8 cellular contexts compared by ENCODE assay signal in genomic region chr5:66307647-66308257, GRCh38.
A peak's percentile ranks its signal among the peaks of the same experiment; 100 is the strongest.
DNase-seq lines count a peak whose midpoint lies in the region; ATAC-seq and TF ChIP-seq lines count a peak whose summit lies in the region.

No MANE protein-coding gene starts in this region.

- ATAC-seq in GM18909 (IDR thresholded peaks at IDR 0.05; ENCODE audit: poor library complexity, unreplicated experiment), result peak; percentile 70

- 3 to 14% (median 9%) methylated on average over 6 of the region's 6 CpGs for WGBS in stomach, 5 donors

- no peak overlapping the region for H3K4me3 Mint-ChIP-seq in immature natural killer cell

- no peaks in the 10 kb centered on the region for H3K9me3 Mint-ChIP-seq in immature natural killer cell

- TF ChIP-seq POLR2A in stomach (IDR thresholded peaks at IDR 0.05), result no peak

- peaks cover 5 to 15% (median 8%) of the 10 kb centered on the region in 3 donors for H3K27me3 Mint-ChIP-seq in immature natural killer cell (ENCODE audit: low read depth in 3 of 3)

- no peaks in the 10 kb centered on the region for H3K9me3 ChIP-seq in stomach

- no peaks in the 10 kb centered on the region for H3K27me3 ChIP-seq in brain microvascular endothelial cell (replicated peaks)
- H3K27me3 ChIP-seq in stomach, result peaks cover 0 to 18% (median 0%) of the 10 kb centered on the region in 3 donors

- H3K4me1 ChIP-seq in stomach, result no peaks in the 10 kb centered on the region

- H3K4me3 ChIP-seq in brain microvascular endothelial cell (ENCODE audit: low read depth, low read length) (no peak overlapping the region), stomach (no peak overlapping the region)

- TF ChIP-seq CTCF in brain microvascular endothelial cell (IDR thresholded peaks at IDR 0.05; ENCODE audit: low read depth, low read length, missing control alignments) (peak; percentile 72), stomach (IDR thresholded peaks at IDR 0.05) (peak in 5 of 7 experiments; percentile 20 to 74 (median 69))

- intact Hi-C loops in stomach (cut with DNase I; ENCODE audit: low total_unique reads), result loop anchor here (5.0 kb wide), 1 partner anchor 450 kb away; no protein-coding TSS in a partner anchor

- H3K36me3 Mint-ChIP-seq in immature natural killer cell, result no peaks in the 10 kb centered on the region

- H3K27ac Mint-ChIP-seq in immature natural killer cell, result no peak overlapping the region

- TF ChIP-seq EP300 in stomach (IDR thresholded peaks at IDR 0.05), result no peak

- DNase-seq in COLO668 (lab: John Stamatoyannopoulos, UW; ENCODE audit: unreplicated experiment) (peak; percentile 7), HPDE6-E6E7 (ENCODE audit: extremely low spot score) (peak; percentile 37), NCI-H82 (lab: John Stamatoyannopoulos, UW) (peak; percentile 78), brain microvascular endothelial cell (peak; percentile 49), immature natural killer cell (peak in 2 of 3 donors; percentile 18 to 34), stomach (no peak)
- no peak for DNase-seq in activated CD8-positive, alpha-beta memory T cell treated with anti-CD3 and anti-CD28 coated beads, Interleukin-2, amount 50 U/mL, for 4 hours

- H3K4me1 Mint-ChIP-seq in immature natural killer cell, result no peaks in the 10 kb centered on the region

- H3K36me3 ChIP-seq in brain microvascular endothelial cell (replicated peaks) (no peaks in the 10 kb centered on the region), stomach (no peaks in the 10 kb centered on the region)

- H3K27ac ChIP-seq in brain microvascular endothelial cell (no peak overlapping the region), stomach (no peak overlapping the region)

- in situ Hi-C loops in brain microvascular endothelial cell (cut with HindIII; ENCODE audit: low pct_ligation_motif_present, low sequenced_read_pairs), result loop anchor here (25.0 kb wide), 1 partner anchor 480 kb away; no protein-coding TSS in a partner anchor

Comparison
In these comparisons a context has a peak if more than half of its experiments do, and no peak if none do; other contexts are left out.
1. DNase-seq: peak in COLO668 (single experiment), HPDE6-E6E7 (single experiment), NCI-H82 (single experiment), brain microvascular endothelial cell (single experiment) and immature natural killer cell (2 of 3); none in stomach (single experiment) and activated CD8-positive, alpha-beta memory T cell treated with anti-CD3 and anti-CD28 coated beads, Interleukin-2, amount 50 U/mL, for 4 hours (single experiment).